ENCODE assay signal across 1 cellular context in the genomic region with DNA sequence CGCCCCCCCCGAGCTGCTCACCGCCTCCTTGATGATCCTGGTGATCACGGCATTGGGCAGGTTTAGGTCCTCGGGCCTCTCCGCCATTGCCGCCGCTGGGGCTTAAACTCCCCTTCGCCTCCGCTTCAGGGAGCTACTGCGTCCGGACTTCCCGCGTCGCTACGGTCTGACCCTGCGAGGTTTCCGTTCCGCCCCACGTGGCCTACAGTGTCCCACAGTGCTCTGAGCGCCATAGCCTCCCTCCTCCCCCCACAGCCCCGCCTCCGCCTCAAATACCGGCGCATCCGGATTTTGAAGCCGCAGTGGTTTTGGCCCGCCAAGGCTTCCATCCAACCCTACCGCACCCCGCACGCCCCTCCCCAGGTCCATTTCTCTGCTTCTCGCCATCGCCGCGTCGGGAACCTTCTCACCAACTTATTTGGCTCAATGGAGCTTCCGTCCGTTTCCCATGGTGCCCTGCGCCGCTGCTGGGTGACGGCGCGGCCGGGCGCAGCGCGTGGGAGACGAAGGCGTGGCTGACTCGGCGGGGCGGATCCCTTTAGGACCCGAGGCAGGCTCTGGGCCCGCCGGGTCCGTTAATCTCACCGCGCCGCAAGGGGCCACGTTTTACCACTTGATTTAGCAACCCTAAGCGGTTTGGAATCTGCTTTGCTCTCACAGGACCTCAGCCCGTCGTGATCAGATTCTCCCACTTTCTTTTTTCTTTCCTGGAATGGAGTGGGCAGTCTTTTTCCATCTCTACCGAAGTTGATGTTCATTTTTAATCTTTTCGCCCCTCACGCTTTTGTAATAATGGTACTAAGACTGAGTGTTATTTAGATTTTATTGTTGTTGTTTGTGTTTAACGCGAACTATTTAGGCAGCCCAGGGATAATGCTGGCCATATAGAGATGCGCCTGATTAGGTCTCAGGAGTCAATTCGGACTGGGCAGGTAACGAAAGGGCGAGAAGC.
TF ChIP-seq lines count a peak whose summit lies in the region.

A gene with protein sequence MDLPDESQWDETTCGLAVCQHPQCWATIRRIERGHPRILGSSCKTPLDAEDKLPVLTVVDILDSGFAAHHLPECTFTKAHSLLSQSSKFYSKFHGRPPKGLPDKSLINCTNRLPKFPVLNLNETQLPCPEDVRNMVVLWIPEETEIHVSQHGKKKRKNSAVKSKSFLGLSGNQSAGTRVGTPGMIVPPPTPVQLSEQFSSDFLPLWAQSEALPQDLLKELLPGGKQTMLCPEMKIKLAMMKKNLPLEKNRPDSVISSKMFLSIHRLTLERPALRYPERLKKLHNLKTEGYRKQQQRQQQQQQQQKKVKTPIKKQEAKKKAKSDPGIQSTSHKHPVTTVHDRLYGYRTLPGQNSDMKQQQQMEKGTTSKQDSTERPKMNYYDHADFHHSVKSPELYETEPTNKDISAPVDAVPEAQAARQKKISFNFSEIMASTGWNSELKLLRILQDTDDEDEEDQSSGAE (plus strand): TSS at position 541 of the 952 bp plus-strand sequence. CDS start 2,747 bp downstream, outside the sequence.
A gene with protein sequence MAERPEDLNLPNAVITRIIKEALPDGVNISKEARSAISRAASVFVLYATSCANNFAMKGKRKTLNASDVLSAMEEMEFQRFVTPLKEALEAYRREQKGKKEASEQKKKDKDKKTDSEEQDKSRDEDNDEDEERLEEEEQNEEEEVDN (minus strand): TSS at position 469 of the 952 bp plus-strand sequence. CDS start 382 bp downstream, at position 87.

TF ChIP-seq in HepG2, 621 proteins besides CTCF, POLR2A, EP300 and RAD21 (continued from another document and continues in another):
- TF ChIP-seq TRAFD1 (CRISPR knock-in tag; IDR thresholded peaks at IDR 0.05; ENCODE audit: borderline replicate concordance) (no peak), HOXA3 (CRISPR knock-in tag; IDR thresholded peaks at IDR 0.05) (peak; percentile 95), NR2F1 (CRISPR knock-in tag; IDR thresholded peaks at IDR 0.05) (no peak), NCOA2 (CRISPR knock-in tag; IDR thresholded peaks at IDR 0.05) (peak; percentile 62), FUBP1 (CRISPR knock-in tag; IDR thresholded peaks at IDR 0.05; ENCODE audit: borderline replicate concordance) (no peak), ZNF205 (CRISPR knock-in tag; IDR thresholded peaks at IDR 0.05) (no peak; the same call in 1 of the 2 replicates), RNF2 (conservative IDR thresholded peaks at IDR 0.05; ENCODE audit: low read depth) (peak; percentile 88), FOXO4 (CRISPR knock-in tag; conservative IDR thresholded peaks at IDR 0.05) (no peak), ATF7-NPFF (CRISPR knock-in tag; IDR thresholded peaks at IDR 0.05; ENCODE audit: low read depth) (0 out of 2 replicates have a peak, but pooled peaks have one; percentile 68), ATRX (CRISPR knock-in tag; IDR thresholded peaks at IDR 0.05; ENCODE audit: borderline replicate concordance) (no peak), DNMT3B (CRISPR knock-in tag; conservative IDR thresholded peaks at IDR 0.05) (peak; percentile 82; the same call in 1 of the 2 replicates), SYNCRIP (IDR thresholded peaks at IDR 0.05; ENCODE audit: insufficient read depth, low read depth, low read length) (no peak), MED1 (CRISPR knock-in tag; IDR thresholded peaks at IDR 0.05) (peak; percentile 81; the same call in 1 of the 2 replicates), ZFP62 (CRISPR knock-in tag; IDR thresholded peaks at IDR 0.05) (no peak; the same call in 1 of the 2 replicates), PCBP2 (optimal IDR thresholded peaks at IDR 0.05; ENCODE audit: low read depth, low read length, poor library complexity, severe bottlenecking) (no peak), ZNF83 (CRISPR knock-in tag; IDR thresholded peaks at IDR 0.05; ENCODE audit: borderline replicate concordance) (no peak), RBM22 (optimal IDR thresholded peaks at IDR 0.05; ENCODE audit: low read length) (no peak), FOXM1 (CRISPR knock-in tag; IDR thresholded peaks at IDR 0.05) (no peak), TAF15 (IDR thresholded peaks at IDR 0.05; ENCODE audit: low read depth, low read length, poor library complexity, severe bottlenecking) (peak; percentile 66), PHF20 (CRISPR knock-in tag; IDR thresholded peaks at IDR 0.05) (peak; percentile 92), ZSCAN29 (CRISPR knock-in tag; conservative IDR thresholded peaks at IDR 0.05) (peak; percentile 97), HOXA9 (CRISPR knock-in tag; IDR thresholded peaks at IDR 0.05; ENCODE audit: borderline replicate concordance) (0 out of 2 replicates have a peak, but pooled peaks have one; percentile 65), ZBTB39 (CRISPR knock-in tag; IDR thresholded peaks at IDR 0.05) (peak; percentile 80; the same call in 1 of the 2 replicates)
- TF ChIP-seq, protein P1, sequence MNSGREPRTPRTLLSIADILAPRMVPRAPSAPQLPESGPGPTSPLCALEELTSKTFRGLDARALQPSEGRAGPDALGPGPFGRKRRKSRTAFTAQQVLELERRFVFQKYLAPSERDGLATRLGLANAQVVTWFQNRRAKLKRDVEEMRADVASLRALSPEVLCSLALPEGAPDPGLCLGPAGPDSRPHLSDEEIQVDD (CRISPR knock-in tag; IDR thresholded peaks at IDR 0.05; ENCODE audit: borderline replicate concordance): no peak
- TF ChIP-seq, protein P2, sequence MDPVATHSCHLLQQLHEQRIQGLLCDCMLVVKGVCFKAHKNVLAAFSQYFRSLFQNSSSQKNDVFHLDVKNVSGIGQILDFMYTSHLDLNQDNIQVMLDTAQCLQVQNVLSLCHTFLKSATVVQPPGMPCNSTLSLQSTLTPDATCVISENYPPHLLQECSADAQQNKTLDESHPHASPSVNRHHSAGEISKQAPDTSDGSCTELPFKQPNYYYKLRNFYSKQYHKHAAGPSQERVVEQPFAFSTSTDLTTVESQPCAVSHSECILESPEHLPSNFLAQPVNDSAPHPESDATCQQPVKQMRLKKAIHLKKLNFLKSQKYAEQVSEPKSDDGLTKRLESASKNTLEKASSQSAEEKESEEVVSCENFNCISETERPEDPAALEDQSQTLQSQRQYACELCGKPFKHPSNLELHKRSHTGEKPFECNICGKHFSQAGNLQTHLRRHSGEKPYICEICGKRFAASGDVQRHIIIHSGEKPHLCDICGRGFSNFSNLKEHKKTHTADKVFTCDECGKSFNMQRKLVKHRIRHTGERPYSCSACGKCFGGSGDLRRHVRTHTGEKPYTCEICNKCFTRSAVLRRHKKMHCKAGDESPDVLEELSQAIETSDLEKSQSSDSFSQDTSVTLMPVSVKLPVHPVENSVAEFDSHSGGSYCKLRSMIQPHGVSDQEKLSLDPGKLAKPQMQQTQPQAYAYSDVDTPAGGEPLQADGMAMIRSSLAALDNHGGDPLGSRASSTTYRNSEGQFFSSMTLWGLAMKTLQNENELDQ (CRISPR knock-in tag; IDR thresholded peaks at IDR 0.05; ENCODE audit: borderline replicate concordance): no peak
- TF ChIP-seq, protein P3, sequence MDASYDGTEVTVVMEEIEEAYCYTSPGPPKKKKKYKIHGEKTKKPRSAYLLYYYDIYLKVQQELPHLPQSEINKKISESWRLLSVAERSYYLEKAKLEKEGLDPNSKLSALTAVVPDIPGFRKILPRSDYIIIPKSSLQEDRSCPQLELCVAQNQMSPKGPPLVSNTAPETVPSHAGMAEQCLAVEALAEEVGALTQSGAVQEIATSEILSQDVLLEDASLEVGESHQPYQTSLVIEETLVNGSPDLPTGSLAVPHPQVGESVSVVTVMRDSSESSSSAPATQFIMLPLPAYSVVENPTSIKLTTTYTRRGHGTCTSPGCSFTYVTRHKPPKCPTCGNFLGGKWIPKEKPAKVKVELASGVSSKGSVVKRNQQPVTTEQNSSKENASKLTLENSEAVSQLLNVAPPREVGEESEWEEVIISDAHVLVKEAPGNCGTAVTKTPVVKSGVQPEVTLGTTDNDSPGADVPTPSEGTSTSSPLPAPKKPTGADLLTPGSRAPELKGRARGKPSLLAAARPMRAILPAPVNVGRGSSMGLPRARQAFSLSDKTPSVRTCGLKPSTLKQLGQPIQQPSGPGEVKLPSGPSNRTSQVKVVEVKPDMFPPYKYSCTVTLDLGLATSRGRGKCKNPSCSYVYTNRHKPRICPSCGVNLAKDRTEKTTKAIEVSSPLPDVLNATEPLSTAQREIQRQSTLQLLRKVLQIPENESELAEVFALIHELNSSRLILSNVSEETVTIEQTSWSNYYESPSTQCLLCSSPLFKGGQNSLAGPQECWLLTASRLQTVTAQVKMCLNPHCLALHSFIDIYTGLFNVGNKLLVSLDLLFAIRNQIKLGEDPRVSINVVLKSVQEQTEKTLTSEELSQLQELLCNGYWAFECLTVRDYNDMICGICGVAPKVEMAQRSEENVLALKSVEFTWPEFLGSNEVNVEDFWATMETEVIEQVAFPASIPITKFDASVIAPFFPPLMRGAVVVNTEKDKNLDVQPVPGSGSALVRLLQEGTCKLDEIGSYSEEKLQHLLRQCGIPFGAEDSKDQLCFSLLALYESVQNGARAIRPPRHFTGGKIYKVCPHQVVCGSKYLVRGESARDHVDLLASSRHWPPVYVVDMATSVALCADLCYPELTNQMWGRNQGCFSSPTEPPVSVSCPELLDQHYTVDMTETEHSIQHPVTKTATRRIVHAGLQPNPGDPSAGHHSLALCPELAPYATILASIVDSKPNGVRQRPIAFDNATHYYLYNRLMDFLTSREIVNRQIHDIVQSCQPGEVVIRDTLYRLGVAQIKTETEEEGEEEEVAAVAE (CRISPR knock-in tag; IDR thresholded peaks at IDR 0.05; ENCODE audit: borderline replicate concordance): peak; percentile 78; the same call in 1 of the 2 replicates
